29 cellular contexts compared by ENCODE assay signal in the genomic region with DNA sequence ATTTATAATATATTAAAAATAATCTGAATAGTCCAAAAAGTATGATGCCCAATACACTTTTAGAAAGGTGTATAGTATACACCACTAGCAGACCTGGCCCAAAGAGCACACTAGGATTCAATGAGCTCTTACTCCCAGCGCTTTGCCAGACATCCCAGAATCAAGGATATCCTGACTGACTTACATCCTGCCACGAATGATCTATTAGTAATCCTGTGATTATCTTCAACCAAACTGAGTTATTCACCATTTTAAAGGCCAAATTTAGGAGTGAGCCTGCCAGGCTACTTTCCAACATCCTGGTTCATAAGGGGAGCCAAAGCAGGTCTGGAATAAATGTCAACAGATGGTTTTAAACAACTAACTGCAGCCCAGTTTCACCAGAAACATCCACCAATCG.
"Had no signal": no experiment of that assay in that cellular context is flagged by ENCODE, and none has a peak within 500 bp of the region (broad histone marks: within the 10 kb centered on the region; RNA-seq: fewer than 3 reads in every experiment).

No MANE protein-coding gene starts in this region.

- H3K27ac ChIP-seq: ascending aorta, breast epithelium, cardiac muscle cell, colonic mucosa, esophagus muscularis mucosa, gastroesophageal sphincter had no signal

- DNase-seq: activated CD4-positive, alpha-beta memory T cell treated with anti-CD3 and anti-CD28 coated beads for 36 hours; activated CD4-positive, alpha-beta T cell treated with anti-CD3 and anti-CD28 coated beads for 36 hours; activated CD4-positive, alpha-beta T cell treated with anti-CD3 and anti-CD28 coated beads, Interleukin-2, amount 10 ng/mL, durations not matched to agents 24 days and 14 days; activated CD4-positive, CD25-positive, alpha-beta regulatory T cell; activated CD4-positive, CD25-positive, alpha-beta regulatory T cell treated with anti-CD3 and anti-CD28 coated beads, Interleukin-2, amount 50 U/mL, for 72 hours; activated CD8-positive, alpha-beta memory T cell treated with anti-CD3 and anti-CD28 coated beads, Interleukin-2, amount 10 ng/mL, durations not matched to agents 7 days and 5 days; activated CD8-positive, alpha-beta memory T cell treated with anti-CD3 and anti-CD28 coated beads, Interleukin-2, amount 50 U/mL, for 4 hours; activated CD8-positive, alpha-beta T cell treated with anti-CD3 and anti-CD28 coated beads, Interleukin-2, amount 10 ng/mL, durations not matched to agents 7 days and 5 days; activated effector memory CD4-positive, alpha-beta T cell treated with anti-CD3 and anti-CD28 coated beads, Interleukin-2, amount 50 U/mL, for 16 hours; activated naive CD4-positive, alpha-beta T cell treated with anti-CD3 and anti-CD28 coated beads for 36 hours; activated naive CD8-positive, alpha-beta T cell treated with anti-CD3 and anti-CD28 coated beads, Interleukin-2, amount 10 ng/mL, durations not matched to agents 7 days and 5 days; activated T-cell treated with anti-CD3 and anti-CD28 coated beads, Interleukin-2, amount 50 U/mL, for 1 hour; activated T-cell treated with anti-CD3 and anti-CD28 coated beads, Interleukin-2, amount 50 U/mL, for 48 hours; central memory CD4-positive, alpha-beta T cell; cerebellar nuclear complex; colonic mucosa; dorsolateral prefrontal cortex; effector memory CD4-positive, alpha-beta T cell; endodermal cell; erythroblast; foreskin melanocyte; head of caudate nucleus; T-helper 2 cell had no signal

- ATAC-seq: activated CD4-positive, alpha-beta T cell treated with anti-CD3 and anti-CD28 coated beads for 36 hours; activated CD8-positive, alpha-beta memory T cell treated with anti-CD3 and anti-CD28 coated beads, Interleukin-2, amount 10 ng/mL, durations not matched to agents 7 days and 5 days; activated CD8-positive, alpha-beta T cell treated with anti-CD3 and anti-CD28 coated beads, Interleukin-2, amount 10 ng/mL, durations not matched to agents 7 days and 5 days; activated naive CD4-positive, alpha-beta T cell treated with anti-CD3 and anti-CD28 coated beads, Interleukin-2, amount 50 U/mL, for 72 hours; gastroesophageal sphincter had no signal
